In the genomic region with DNA sequence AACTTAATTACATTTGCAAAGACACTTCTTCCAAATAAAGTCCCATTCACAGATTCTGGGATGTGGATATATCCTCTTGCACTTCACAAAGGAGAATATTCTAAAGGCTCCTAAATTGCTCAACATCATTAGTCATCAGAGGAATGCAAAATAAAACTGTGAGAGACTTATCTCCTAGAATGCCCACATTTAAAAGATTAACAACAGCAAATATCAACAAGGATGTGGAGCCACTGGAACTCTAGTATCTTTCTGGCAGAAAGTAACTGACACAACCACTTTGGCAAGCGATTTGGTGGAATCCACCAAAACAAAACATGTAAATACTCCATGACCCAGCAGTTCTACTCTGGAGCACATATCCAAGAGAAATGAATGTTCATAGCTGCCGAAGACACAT, we compare ENCODE assay signal across 1 cellular context.
A peak's percentile ranks its signal among the peaks of the same experiment; 100 is the strongest.
TF ChIP-seq lines count a peak whose summit lies in the region.

No MANE protein-coding gene starts in this region.

TF ChIP-seq in HepG2, 621 proteins besides CTCF, POLR2A, EP300 and RAD21:
- TF ChIP-seq CEBPB (IDR thresholded peaks at IDR 0.05; ENCODE audit: borderline replicate concordance, low read depth, low read length) (peak; percentile 54; the same call in 1 of the 2 replicates), KDM6A (CRISPR knock-in tag; IDR thresholded peaks at IDR 0.05; ENCODE audit: low read depth) (no peak)
